Comparison of ENCODE assay signal across 8 cellular contexts in genomic region chr7:148884049-148884298, GRCh38. TPM values are rescaled to one million over a fixed set of nuclear protein-coding genes. Genes with fewer than 3 reads are reported as not detected.
DNase-seq lines count a peak whose midpoint lies in the region; ATAC-seq and TF ChIP-seq lines count a peak whose summit lies in the region.

Gene EZH2, minus strand, starts transcription at chr7:148884291. Its CDS starts 36,993 bp downstream, at chr7:148847298.

- POLR2A ChIA-PET in IMR-90 (lab: Charles Lee; ENCODE audit: unreplicated experiment) = no interaction called here

- WGBS in heart left ventricle, 4 donors = 0 to 1% (median 0%) methylated on average over 26 to 50 of the region's 50 CpGs; no CpG with 5 or more reads in 1 of the 4 donors
- 0% methylated on average over 16 of the region's 50 CpGs; no CpG with 5 or more reads in 1 of the 2 experiments for WGBS in IMR-90 (ENCODE audit: extremely low coverage in 2 of 2, insufficient read length in 1 of 2), 2 experiments

- no peaks in the 10 kb centered on the region; the same call in 1 of the 2 replicates for H4K20me1 ChIP-seq in IMR-90 (ENCODE audit: insufficient read depth, low read length)

- peak within 1 kb of the TSS; percentile 92 for H2AK9ac ChIP-seq in IMR-90 (replicated peaks; ENCODE audit: low read depth, low read length, poor library complexity)

- ATAC-seq in heart left ventricle (no peak), IMR-90 (ENCODE audit: low read depth) (peak; percentile 46)

- DNase-seq in heart left ventricle (no peak), cardiac septum (ENCODE audit: low spot score) (no peak), IMR-90 (no peak), caudate nucleus (lab: John Stamatoyannopoulos, UW) (no peak), AML-193 (lab: John Stamatoyannopoulos, UW) (no peak), NOMO-1 treated with dmso at 0.1 percent for 144 hours (lab: John Stamatoyannopoulos, UW; ENCODE audit: unreplicated experiment) (no peak), Ammon's horn (ENCODE audit: low spot score) (no peak)

- H3K36me3 ChIP-seq in heart left ventricle (no peaks in the 10 kb centered on the region), IMR-90 (ENCODE audit: control insufficient read depth, insufficient read depth, low read length) (no peaks in the 10 kb centered on the region), mucosa of rectum (ENCODE audit: control insufficient read depth in 2 of 2, insufficient read depth in 2 of 2, low read length in 2 of 2) (no peaks in the 10 kb centered on the region)

- H3K9me1 ChIP-seq in IMR-90 (ENCODE audit: insufficient read depth, low read length) = no peaks in the 10 kb centered on the region

- peak within 1 kb of the TSS; percentile 95 for H3K4me2 ChIP-seq in IMR-90 (ENCODE audit: low read depth, low read length)

- CTCF ChIA-PET in IMR-90 (lab: Yijun Ruan, JAX) = no interaction called here

- H2BK15ac ChIP-seq in IMR-90 (ENCODE audit: low read depth, low read length) = no peak within 1 kb of the TSS

- peak within 1 kb of the TSS; percentile 87 for H4K91ac ChIP-seq in IMR-90 (ENCODE audit: insufficient read depth, low read depth, low read length)

- peak within 1 kb of the TSS; percentile 90 for H3K4ac ChIP-seq in IMR-90 (ENCODE audit: low read depth, low read length)

- BruUV-seq in IMR-90 (replicated peaks; lab: Mats Ljungman, UMichigan) = no TSS peak

- peak within 1 kb of the TSS; percentile 82; the same call in 1 of the 2 replicates for H3K14ac ChIP-seq in IMR-90 (replicated peaks; ENCODE audit: low read depth, low read length)

- H3K4me3 ChIP-seq in heart left ventricle (peak within 1 kb of the TSS; percentile 65 to 99 (median 93)), IMR-90 (ENCODE audit: insufficient read depth, low read depth, low read length) (peak within 1 kb of the TSS; percentile 95), mucosa of rectum (ENCODE audit: low read length in 2 of 2) (peak within 1 kb of the TSS; percentile 78 to 79)

- H3K27me3 ChIP-seq in heart left ventricle (no peaks in the 10 kb centered on the region), IMR-90 (ENCODE audit: control insufficient read depth, insufficient read depth, low read length) (no peaks in the 10 kb centered on the region), mucosa of rectum (ENCODE audit: control insufficient read depth in 2 of 2, insufficient read depth in 2 of 2, low read length in 2 of 2) (no peaks in the 10 kb centered on the region)

- TF ChIP-seq RAD21 in IMR-90 (IDR thresholded peaks at IDR 0.05; ENCODE audit: low read length) = no peak

- no peak for TF ChIP-seq CTCF in heart left ventricle (IDR thresholded peaks at IDR 0.05)
- TF ChIP-seq CTCF in IMR-90 (conservative IDR thresholded peaks at IDR 0.05; ENCODE audit: low read depth, low read length) = no peak

- peak within 1 kb of the TSS; percentile 77 to 98 (median 92) for H3K27ac ChIP-seq in heart left ventricle
- peak within 1 kb of the TSS; percentile 95 for H3K27ac ChIP-seq in IMR-90 (ENCODE audit: insufficient read depth, low read length)
- peak within 1 kb of the TSS; percentile 3 for H3K27ac ChIP-seq in caudate nucleus (ENCODE audit: low read depth, low read length)
- H3K27ac ChIP-seq in mucosa of rectum (ENCODE audit: low read depth in 2 of 2, low read length in 2 of 2) = peak within 1 kb of the TSS; percentile 91 to 94

- H4K8ac ChIP-seq in IMR-90 (ENCODE audit: low read depth in 2 of 2, low read length in 2 of 2) = peak within 1 kb of the TSS; percentile 67 to 85; a peak in 3 of 4 replicates

- H2AFZ ChIP-seq in IMR-90 (replicated peaks; ENCODE audit: low read length, poor library complexity) = peak within 1 kb of the TSS; percentile 99

- in situ Hi-C loops in IMR-90 (cut with MboI; ENCODE audit: low sequenced_read_pairs) = no loop called here

- TF ChIP-seq POLR2A in heart left ventricle (IDR thresholded peaks at IDR 0.05) (no peak), IMR-90 (IDR thresholded peaks at IDR 0.05; ENCODE audit: low read depth, low read length) (0 out of 2 replicates have a peak, but pooled peaks have one; percentile 51)

- no peaks in the 10 kb centered on the region for H3K9me3 ChIP-seq in heart left ventricle
- no peaks in the 10 kb centered on the region for H3K9me3 ChIP-seq in IMR-90 (ENCODE audit: control insufficient read depth, insufficient read depth, low read length)
- no peaks in the 10 kb centered on the region for H3K9me3 ChIP-seq in mucosa of rectum (ENCODE audit: control insufficient read depth in 2 of 2, low read length in 2 of 2)

- H2BK5ac ChIP-seq in IMR-90 (ENCODE audit: low read depth, low read length, poor library complexity, severe bottlenecking) = peak within 1 kb of the TSS; percentile 92

- peak within 1 kb of the TSS; percentile 70 for H2AK5ac ChIP-seq in IMR-90 (ENCODE audit: low read depth, low read length)

- intact Hi-C loops in heart left ventricle (cut with DNase I) = loop anchor here in 8 of 10 donors (2.0 to 10.0 kb wide), 10 partner anchors 53 to 319 kb away; partner anchors contain the start of gene CUL1 (in 2 of the 8)
- intact Hi-C loops in cardiac septum (cut with DNase I) = loop anchor here (2.0 kb wide), 2 partner anchors 57 to 185 kb away; partner anchors contain the start of gene CUL1
- intact Hi-C loops in IMR-90 (cut with micrococcal nuclease) = loop anchor here (1.0 to 5.0 kb wide), 6 partner anchors 57 to 309 kb away; partner anchors contain the start of gene CUL1

- no peak within 1 kb of the TSS; the same call in 1 of the 2 replicates for H4K5ac ChIP-seq in IMR-90 (ENCODE audit: low read depth, low read length)

- peak within 1 kb of the TSS; percentile 71; the same call in 1 of the 2 replicates for H3K23ac ChIP-seq in IMR-90 (ENCODE audit: low read depth, low read length)

- H3K18ac ChIP-seq in IMR-90 (ENCODE audit: low read depth, low read length) = no peak within 1 kb of the TSS

- H3K56ac ChIP-seq in IMR-90 (ENCODE audit: extremely low read depth, insufficient read depth, low read length) = peak within 1 kb of the TSS; percentile 65

- H3K9ac ChIP-seq in IMR-90 (ENCODE audit: low read depth, low read length) (peak within 1 kb of the TSS; percentile 88), mucosa of rectum (ENCODE audit: low read depth in 1 of 2, low read length in 2 of 2) (peak within 1 kb of the TSS; percentile 61 to 79)

- no peak within 1 kb of the TSS for H2BK20ac ChIP-seq in IMR-90 (ENCODE audit: low read depth, low read length)

- peak within 1 kb of the TSS; percentile 75 for H2BK120ac ChIP-seq in IMR-90 (ENCODE audit: low read depth, low read length)

- H3K79me1 ChIP-seq in IMR-90 (ENCODE audit: low read depth in 1 of 2, low read length in 2 of 2) = peaks cover 6 to 13% of the 10 kb centered on the region in 2 experiments; a peak in 2 of 4 replicates

- peaks cover 0 to 17% (median 4%) of the 10 kb centered on the region in 12 donors for H3K4me1 ChIP-seq in heart left ventricle
- peaks cover 2% of the 10 kb centered on the region; the same call in 1 of the 2 replicates for H3K4me1 ChIP-seq in IMR-90 (ENCODE audit: control insufficient read depth, insufficient read depth, low read length)
- H3K4me1 ChIP-seq in mucosa of rectum (ENCODE audit: control insufficient read depth in 2 of 2, insufficient read depth in 2 of 2, low read length in 2 of 2) = peaks cover 0 to 4% of the 10 kb centered on the region in 2 donors

- dilution Hi-C loops in IMR-90 (cut with HindIII; ENCODE audit: low sequenced_read_pairs, unreplicated experiment) = no loop called here

TF ChIP-seq in IMR-90, 13 proteins besides CTCF, POLR2A, EP300 and RAD21:
- no peak for TF ChIP-seq BHLHE40 (IDR thresholded peaks at IDR 0.05; ENCODE audit: low read depth, low read length)
- TF ChIP-seq CHD1 (IDR thresholded peaks at IDR 0.05; ENCODE audit: low read depth, low read length) = no peak
- TF ChIP-seq NFE2L2 (IDR thresholded peaks at IDR 0.05; ENCODE audit: low read depth, low read length) = no peak
- no peak for TF ChIP-seq MXI1 (IDR thresholded peaks at IDR 0.05; ENCODE audit: borderline replicate concordance, low read depth, low read length)
- no peak for TF ChIP-seq ELK1 (IDR thresholded peaks at IDR 0.05; ENCODE audit: borderline replicate concordance, low read depth, low read length)
- TF ChIP-seq USF2 (IDR thresholded peaks at IDR 0.05; ENCODE audit: low read depth, low read length) = no peak
- TF ChIP-seq RFX5 (IDR thresholded peaks at IDR 0.05; ENCODE audit: low read depth, low read length) = no peak
- TF ChIP-seq CEBPB (IDR thresholded peaks at IDR 0.05; ENCODE audit: low read depth, low read length) = no peak
- TF ChIP-seq SMC3 (IDR thresholded peaks at IDR 0.05; ENCODE audit: low read depth, low read length) = no peak
- TF ChIP-seq MAZ (IDR thresholded peaks at IDR 0.05; ENCODE audit: borderline replicate concordance, low read depth, low read length) = no peak
- TF ChIP-seq RCOR1 (IDR thresholded peaks at IDR 0.05; ENCODE audit: insufficient replicate concordance, low read length) = no peak
- TF ChIP-seq MAFK (IDR thresholded peaks at IDR 0.05; ENCODE audit: low read depth, low read length) = no peak

RNA-seq across cellular contexts. Expression of gene EZH2, which starts in this region (rescaled TPM):
- total RNA-seq in heart left ventricle (1 to 10 TPM in 8 of 9 donors, under 1 TPM in 1; 0.82 to 5.4 (median 1.3) TPM), cardiac septum (1.5 TPM), IMR-90 (2012; rRNA removed) (13.1 and 16.4 TPM in 2 replicates)
- polyA plus RNA-seq in heart left ventricle (1 to 10 TPM in 1 of 2 donors, under 1 TPM in 1; 0.61 to 2.6 TPM), IMR-90 (2012; rRNA removed) (17.9 and 19.8 TPM in 2 replicates)
- 3.2 and 5.8 TPM in 2 replicates for polyA plus RNA-seq in IMR-90 (2012; cell fraction: cytosol; rRNA removed)
- polyA plus RNA-seq in IMR-90 (2012; cell fraction: nucleus; rRNA removed; ENCODE audit: low replicate concordance) = 12.6 and 41.3 TPM in 2 replicates

Comparison
In these comparisons a context has a peak if more than half of its experiments do, and no peak if none do; other contexts are left out.
1. H3K27ac ChIP-seq: peak in every context shown above with its lines; median percentile 95 in IMR-90; 92 in heart left ventricle; 92 in mucosa of rectum; 3 in caudate nucleus.